In genomic region chr4:150316332-150317205, GRCh38 we compare ENCODE assay signal across 1 cellular context.
TF ChIP-seq lines count a peak whose summit lies in the region.

No MANE protein-coding gene starts in this region.

TF ChIP-seq in K562, 482 proteins besides CTCF, POLR2A, EP300 and RAD21 (continued from another document):
- TF ChIP-seq ATF1 (CRISPR knock-in tag; IDR thresholded peaks at IDR 0.05) (no peak), ATF1 (tag; IDR thresholded peaks at IDR 0.05) (peak; percentile 47), NCOA1 (IDR thresholded peaks at IDR 0.05; ENCODE audit: low read depth) (peak; percentile 30; the same call in 1 of the 2 replicates), ZNF239 (CRISPR knock-in tag; IDR thresholded peaks at IDR 0.05) (peak; percentile 76), ZFP36 (IDR thresholded peaks at IDR 0.05; ENCODE audit: low read depth, low read length, partially characterized antibody) (no peak), DDX20 (tag; IDR thresholded peaks at IDR 0.05; ENCODE audit: low read depth) (peak; percentile 80; the same call in 1 of the 2 replicates), KLF6 (CRISPR knock-in tag; IDR thresholded peaks at IDR 0.05; ENCODE audit: borderline replicate concordance) (peak; percentile 93), SMAD4 (CRISPR knock-in tag; conservative IDR thresholded peaks at IDR 0.05) (peak; percentile 86), ZNF165 (CRISPR knock-in tag; IDR thresholded peaks at IDR 0.05; ENCODE audit: borderline replicate concordance) (peak; percentile 93), HNRNPUL1 (IDR thresholded peaks at IDR 0.05; ENCODE audit: low read length) (no peak), FOXJ2 (tag; IDR thresholded peaks at IDR 0.05) (peak; percentile 63; the same call in 1 of the 2 replicates), NFXL1 (CRISPR knock-in tag; IDR thresholded peaks at IDR 0.05) (no peak), PHB (CRISPR knock-in tag; IDR thresholded peaks at IDR 0.05) (0 out of 2 replicates have a peak, but pooled peaks have one; percentile 36), ZNF644 (tag; IDR thresholded peaks at IDR 0.05; ENCODE audit: low read depth) (peak; percentile 92), NBN (IDR thresholded peaks at IDR 0.05; ENCODE audit: low read depth) (no peak; the same call in 1 of the 2 replicates), BDP1 (IDR thresholded peaks at IDR 0.05; ENCODE audit: insufficient read depth, insufficient read length) (no peak), PML (IDR thresholded peaks at IDR 0.05; ENCODE audit: low read length) (peak; percentile 30; the same call in 1 of the 2 replicates), POLR2AphosphoS5 (IDR thresholded peaks at IDR 0.05; ENCODE audit: control insufficient read depth, insufficient read depth, low read depth, low read length) (no peak), RREB1 (CRISPR knock-in tag; IDR thresholded peaks at IDR 0.05) (peak; percentile 76; the same call in 1 of the 2 replicates), JUN (IDR thresholded peaks at IDR 0.05; ENCODE audit: borderline replicate concordance, low read depth, low read length) (peak; percentile 57; the same call in 1 of the 2 replicates), JUN (CRISPR knock-in tag; IDR thresholded peaks at IDR 0.05; ENCODE audit: borderline replicate concordance) (no peak), LEF1 (IDR thresholded peaks at IDR 0.05) (peak; percentile 47; the same call in 1 of the 2 replicates), ATF7 (IDR thresholded peaks at IDR 0.05) (peak; percentile 89; the same call in 1 of the 2 replicates), ZNF592 (IDR thresholded peaks at IDR 0.05) (peak; percentile 72), HDAC8 (tag; IDR thresholded peaks at IDR 0.05) (peak; percentile 84), TAF7 (tag; IDR thresholded peaks at IDR 0.05) (peak; percentile 54; the same call in 1 of the 2 replicates), E2F8 (IDR thresholded peaks at IDR 0.05; ENCODE audit: low read depth, partially characterized antibody) (no peak), JUND (IDR thresholded peaks at IDR 0.05; ENCODE audit: borderline replicate concordance, low read depth, low read length) (peak; percentile 83), JUND (tag; IDR thresholded peaks at IDR 0.05; ENCODE audit: borderline replicate concordance, low read depth, low read length) (peak; percentile 54; the same call in 1 of the 3 replicates), GABPA (tag; conservative IDR thresholded peaks at IDR 0.05; ENCODE audit: low read depth) (peak; percentile 41; the same call in 1 of the 2 replicates), SOX6 (IDR thresholded peaks at IDR 0.05) (peak; percentile 50; the same call in 1 of the 2 replicates), RFX7 (CRISPR knock-in tag; IDR thresholded peaks at IDR 0.05) (no peak), ZNF134 (CRISPR knock-in tag; conservative IDR thresholded peaks at IDR 0.05) (no peak), PTTG1 (tag; IDR thresholded peaks at IDR 0.05; ENCODE audit: low read depth) (peak; percentile 85), ILK (tag; IDR thresholded peaks at IDR 0.05; ENCODE audit: borderline replicate concordance, low read depth) (0 out of 2 replicates have a peak, but pooled peaks have one; percentile 35), ARID1B (IDR thresholded peaks at IDR 0.05) (peak; percentile 76)
- TF ChIP-seq, protein P1, sequence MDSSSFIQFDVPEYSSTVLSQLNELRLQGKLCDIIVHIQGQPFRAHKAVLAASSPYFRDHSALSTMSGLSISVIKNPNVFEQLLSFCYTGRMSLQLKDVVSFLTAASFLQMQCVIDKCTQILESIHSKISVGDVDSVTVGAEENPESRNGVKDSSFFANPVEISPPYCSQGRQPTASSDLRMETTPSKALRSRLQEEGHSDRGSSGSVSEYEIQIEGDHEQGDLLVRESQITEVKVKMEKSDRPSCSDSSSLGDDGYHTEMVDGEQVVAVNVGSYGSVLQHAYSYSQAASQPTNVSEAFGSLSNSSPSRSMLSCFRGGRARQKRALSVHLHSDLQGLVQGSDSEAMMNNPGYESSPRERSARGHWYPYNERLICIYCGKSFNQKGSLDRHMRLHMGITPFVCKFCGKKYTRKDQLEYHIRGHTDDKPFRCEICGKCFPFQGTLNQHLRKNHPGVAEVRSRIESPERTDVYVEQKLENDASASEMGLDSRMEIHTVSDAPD (CRISPR knock-in tag; IDR thresholded peaks at IDR 0.05): no peak
- TF ChIP-seq, protein P2, sequence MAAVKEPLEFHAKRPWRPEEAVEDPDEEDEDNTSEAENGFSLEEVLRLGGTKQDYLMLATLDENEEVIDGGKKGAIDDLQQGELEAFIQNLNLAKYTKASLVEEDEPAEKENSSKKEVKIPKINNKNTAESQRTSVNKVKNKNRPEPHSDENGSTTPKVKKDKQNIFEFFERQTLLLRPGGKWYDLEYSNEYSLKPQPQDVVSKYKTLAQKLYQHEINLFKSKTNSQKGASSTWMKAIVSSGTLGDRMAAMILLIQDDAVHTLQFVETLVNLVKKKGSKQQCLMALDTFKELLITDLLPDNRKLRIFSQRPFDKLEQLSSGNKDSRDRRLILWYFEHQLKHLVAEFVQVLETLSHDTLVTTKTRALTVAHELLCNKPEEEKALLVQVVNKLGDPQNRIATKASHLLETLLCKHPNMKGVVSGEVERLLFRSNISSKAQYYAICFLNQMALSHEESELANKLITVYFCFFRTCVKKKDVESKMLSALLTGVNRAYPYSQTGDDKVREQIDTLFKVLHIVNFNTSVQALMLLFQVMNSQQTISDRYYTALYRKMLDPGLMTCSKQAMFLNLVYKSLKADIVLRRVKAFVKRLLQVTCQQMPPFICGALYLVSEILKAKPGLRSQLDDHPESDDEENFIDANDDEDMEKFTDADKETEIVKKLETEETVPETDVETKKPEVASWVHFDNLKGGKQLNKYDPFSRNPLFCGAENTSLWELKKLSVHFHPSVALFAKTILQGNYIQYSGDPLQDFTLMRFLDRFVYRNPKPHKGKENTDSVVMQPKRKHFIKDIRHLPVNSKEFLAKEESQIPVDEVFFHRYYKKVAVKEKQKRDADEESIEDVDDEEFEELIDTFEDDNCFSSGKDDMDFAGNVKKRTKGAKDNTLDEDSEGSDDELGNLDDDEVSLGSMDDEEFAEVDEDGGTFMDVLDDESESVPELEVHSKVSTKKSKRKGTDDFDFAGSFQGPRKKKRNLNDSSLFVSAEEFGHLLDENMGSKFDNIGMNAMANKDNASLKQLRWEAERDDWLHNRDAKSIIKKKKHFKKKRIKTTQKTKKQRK (IDR thresholded peaks at IDR 0.05; ENCODE audit: borderline replicate concordance, low read depth, low read length): no peak
- TF ChIP-seq, protein P3, sequence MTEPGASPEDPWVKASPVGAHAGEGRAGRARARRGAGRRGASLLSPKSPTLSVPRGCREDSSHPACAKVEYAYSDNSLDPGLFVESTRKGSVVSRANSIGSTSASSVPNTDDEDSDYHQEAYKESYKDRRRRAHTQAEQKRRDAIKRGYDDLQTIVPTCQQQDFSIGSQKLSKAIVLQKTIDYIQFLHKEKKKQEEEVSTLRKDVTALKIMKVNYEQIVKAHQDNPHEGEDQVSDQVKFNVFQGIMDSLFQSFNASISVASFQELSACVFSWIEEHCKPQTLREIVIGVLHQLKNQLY (CRISPR knock-in tag; conservative IDR thresholded peaks at IDR 0.05): no peak
